23 cellular contexts compared by ENCODE assay signal in the genomic region with DNA sequence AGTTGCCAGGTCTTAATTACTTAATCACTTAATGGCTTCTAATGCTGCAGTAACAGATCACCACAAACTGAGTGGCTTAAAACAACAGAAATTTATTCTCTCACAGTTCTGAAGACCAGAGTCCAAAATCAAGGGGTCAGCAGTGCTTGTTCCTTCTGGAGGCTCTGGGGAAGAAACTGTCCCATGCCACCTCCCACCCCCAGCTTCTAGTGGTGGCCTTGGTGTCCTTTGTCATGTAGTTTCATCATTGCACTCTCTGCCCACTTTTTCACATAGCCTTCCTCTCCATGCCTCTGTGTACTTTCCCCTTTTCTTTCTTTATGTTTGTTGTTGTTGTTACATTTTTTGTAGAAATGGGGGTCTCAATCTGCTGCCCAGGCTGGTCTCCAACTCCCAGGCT.
"Had no signal": no experiment of that assay in that cellular context is flagged by ENCODE, and none has a peak within 500 bp of the region (broad histone marks: within the 10 kb centered on the region; RNA-seq: fewer than 3 reads in every experiment).

No MANE protein-coding gene starts in this region.

- H3K4me2 ChIP-seq: hepatocyte, neural progenitor cell had no signal

- H3K79me2 ChIP-seq: hepatocyte had no signal

- H3K9me3 ChIP-seq: suprapubic skin, transverse colon, uterus had no signal

- H3K27ac Mint-ChIP-seq: activated naive CD8-positive, alpha-beta T cell treated with anti-CD3 and anti-CD28 coated beads, Interleukin-2, amount 10 ng/mL, durations not matched to agents 7 days and 5 days; mesothelial cell of epicardium; neural progenitor cell; progenitor cell of endocrine pancreas; stimulated activated naive CD8-positive, alpha-beta T cell treated with anti-CD3 and anti-CD28 coated beads, Interleukin-15, Interleukin-2, amounts not matched to agents 100 ng/mL and 50 ng/mL, for 24 hours had no signal

- H3K4me3 Mint-ChIP-seq: activated naive CD8-positive, alpha-beta T cell treated with anti-CD3 and anti-CD28 coated beads, Interleukin-2, amount 10 ng/mL, durations not matched to agents 7 days and 5 days; mesothelial cell of epicardium; neural progenitor cell; stimulated activated naive CD8-positive, alpha-beta T cell treated with anti-CD3 and anti-CD28 coated beads, Interleukin-15, Interleukin-2, amounts not matched to agents 100 ng/mL and 50 ng/mL, for 24 hours had no signal

- DNase-seq: activated CD4-positive, alpha-beta T cell treated with anti-CD3 and anti-CD28 coated beads for 1 hour; activated CD8-positive, alpha-beta memory T cell treated with anti-CD3 and anti-CD28 coated beads for 24 hours; activated CD8-positive, alpha-beta memory T cell treated with anti-CD3 and anti-CD28 coated beads, Interleukin-2, amount 50 U/mL, for 48 hours; activated naive CD4-positive, alpha-beta T cell treated with Interleukin-2 at 50 U/mL for 16 hours; activated naive CD8-positive, alpha-beta T cell treated with anti-CD3 and anti-CD28 coated beads, Interleukin-2, amount 10 ng/mL, durations not matched to agents 7 days and 5 days; brain microvascular endothelial cell; central memory CD4-positive, alpha-beta T cell; dorsolateral prefrontal cortex; foreskin keratinocyte; stimulated activated CD4-positive, alpha-beta T cell treated with anti-CD3 and anti-CD28 coated beads, Interleukin-2, amount 100 ng/mL, for 24 hours; SW 1271; T-helper 2 cell; transverse colon; uterus had no signal

- H3K36me3 ChIP-seq: brain microvascular endothelial cell, neural progenitor cell, suprapubic skin, transverse colon, uterus had no signal

- H3K27me3 ChIP-seq: brain microvascular endothelial cell, dorsolateral prefrontal cortex, foreskin keratinocyte, hepatocyte, neural progenitor cell, suprapubic skin, transverse colon, uterus had no signal

- H3K9me3 Mint-ChIP-seq: activated naive CD8-positive, alpha-beta T cell treated with anti-CD3 and anti-CD28 coated beads, Interleukin-2, amount 10 ng/mL, durations not matched to agents 7 days and 5 days; mesothelial cell of epicardium; stimulated activated naive CD8-positive, alpha-beta T cell treated with anti-CD3 and anti-CD28 coated beads, Interleukin-15, Interleukin-2, amounts not matched to agents 100 ng/mL and 50 ng/mL, for 24 hours had no signal

- H2AFZ ChIP-seq: hepatocyte, neural progenitor cell had no signal

- H3K27me3 Mint-ChIP-seq: progenitor cell of endocrine pancreas had no signal

- H3K27ac ChIP-seq: brain microvascular endothelial cell, dorsolateral prefrontal cortex, hepatocyte, neural progenitor cell, suprapubic skin, transverse colon, WERI-Rb-1 had no signal

- H3K9ac ChIP-seq: neural progenitor cell had no signal

- FAIRE-seq: colon had no signal

- ATAC-seq: foreskin keratinocyte had no signal

- H3K4me1 ChIP-seq: neural progenitor cell, uterus had no signal

- H3K36me3 Mint-ChIP-seq: mesothelial cell of epicardium had no signal

- H3K4me3 ChIP-seq: dorsolateral prefrontal cortex, hepatocyte, lung, neural progenitor cell, suprapubic skin, transverse colon, uterus had no signal
